In the genomic region with DNA sequence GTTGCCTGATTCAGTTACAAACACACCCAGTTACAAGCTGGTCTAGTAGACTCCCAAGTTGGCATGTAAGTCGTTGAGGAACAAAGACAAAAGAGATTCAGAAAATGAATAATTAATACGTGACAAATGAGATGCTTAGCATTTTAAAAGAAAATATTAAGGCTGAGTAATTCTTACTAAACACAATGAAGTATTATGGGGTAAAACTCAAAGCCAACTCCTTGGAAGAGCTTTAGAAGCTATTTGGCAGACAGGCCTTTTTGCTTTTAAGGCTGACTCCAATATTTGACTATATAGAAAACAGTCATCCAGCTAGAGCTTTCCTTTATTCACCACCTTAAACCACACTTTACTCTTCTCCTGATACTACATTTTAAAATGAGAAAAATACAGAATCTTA, we compare ENCODE assay signal across 18 cellular contexts.
"Had no signal": no experiment of that assay in that cellular context is flagged by ENCODE, and none has a peak within 500 bp of the region (broad histone marks: within the 10 kb centered on the region; RNA-seq: fewer than 3 reads in every experiment).

No MANE protein-coding gene starts in this region.

- H3K4me1 ChIP-seq: prostate gland had no signal

- H3K27ac ChIP-seq: lower lobe of right lung, prostate gland had no signal

- H3K36me3 ChIP-seq: esophagus squamous epithelium, lower lobe of right lung, prostate gland had no signal

- H3K4me3 Mint-ChIP-seq: activated naive CD8-positive, alpha-beta T cell; activated T-cell treated with anti-CD3 and anti-CD28 coated beads, Interleukin-2, amount 50 U/mL, for 24 hours; effector memory CD8-positive, alpha-beta T cell; naive thymus-derived CD8-positive, alpha-beta T cell had no signal

- H3K4me3 ChIP-seq: dorsolateral prefrontal cortex, esophagus squamous epithelium, lower lobe of right lung, prostate gland had no signal

- DNase-seq: activated CD4-positive, alpha-beta T cell treated with anti-CD3 and anti-CD28 coated beads for 1 hour; activated CD4-positive, alpha-beta T cell treated with anti-CD3 and anti-CD28 coated beads, Interleukin-2, amount 50 U/mL, for 1 hour; activated naive CD4-positive, alpha-beta T cell; activated T-cell treated with anti-CD3 and anti-CD28 coated beads, Interleukin-2, amount 50 U/mL, for 24 hours; central memory CD4-positive, alpha-beta T cell; dorsolateral prefrontal cortex; effector memory CD8-positive, alpha-beta T cell; esophagus squamous epithelium; foreskin fibroblast; lower lobe of right lung; naive thymus-derived CD8-positive, alpha-beta T cell; stimulated activated CD4-positive, alpha-beta T cell treated with anti-CD3 and anti-CD28 coated beads, Interleukin-4, amount 100 ng/mL, for 24 hours; stimulated activated naive CD4-positive, alpha-beta T cell treated with Interleukin-2 at 50 U/mL for 16 hours; T-helper 1 cell had no signal

- H3K27me3 Mint-ChIP-seq: activated naive CD8-positive, alpha-beta T cell; activated T-cell treated with anti-CD3 and anti-CD28 coated beads, Interleukin-2, amount 50 U/mL, for 24 hours; effector memory CD8-positive, alpha-beta T cell; naive thymus-derived CD8-positive, alpha-beta T cell had no signal

- H3K27me3 ChIP-seq: dorsolateral prefrontal cortex, esophagus squamous epithelium had no signal

- H3K9me3 Mint-ChIP-seq: activated T-cell treated with anti-CD3 and anti-CD28 coated beads, Interleukin-2, amount 50 U/mL, for 24 hours; effector memory CD8-positive, alpha-beta T cell had no signal

- H3K27ac Mint-ChIP-seq: activated naive CD8-positive, alpha-beta T cell; activated T-cell treated with anti-CD3 and anti-CD28 coated beads, Interleukin-2, amount 50 U/mL, for 24 hours; activated T-helper 2 cell treated with anti-CD3 and anti-CD28 coated beads, Interferon-gamma antibody, Interleukin-2, Interleukin-4, amounts not matched to agents 10 μg/mL and 5 μg/mL and 100 μg/mL, durations not matched to agents 14 hours and 24 hours and 36 hours had no signal

- H3K9me3 ChIP-seq: esophagus squamous epithelium, lower lobe of right lung, prostate gland had no signal

- ATAC-seq: effector memory CD8-positive, alpha-beta T cell; left lobe of liver; lower lobe of right lung; naive thymus-derived CD8-positive, alpha-beta T cell had no signal
